ENCODE assay signal across 9 cellular contexts in genomic region chr1:26864610-26865480, GRCh38. TPM values are rescaled to one million over a fixed set of nuclear protein-coding genes. Genes with fewer than 3 reads are reported as not detected.
DNase-seq lines count a peak whose midpoint lies in the region; ATAC-seq and TF ChIP-seq lines count a peak whose summit lies in the region.
"Had no signal": no experiment of that assay in that cellular context is flagged by ENCODE, and none has a peak within 500 bp of the region (broad histone marks: within the 10 kb centered on the region; RNA-seq: fewer than 3 reads in every experiment).

No MANE protein-coding gene starts in this region.

- no peaks in the 10 kb centered on the region for H3K9me3 Mint-ChIP-seq in activated B cell treated with CpG ODN at 0.5 μM for 24 hours
- peaks cover 0 to 2% (median 0%) of the 10 kb centered on the region in 6 donors for H3K9me3 Mint-ChIP-seq in immature natural killer cell

- H3K4me3 Mint-ChIP-seq in activated B cell treated with CpG ODN at 0.5 μM for 24 hours (peak overlapping the region; percentile 92), immature natural killer cell (peak overlapping the region; percentile 90 to 100 (median 95))

- POLR2A ChIA-PET in activated B cell treated with CpG ODN at 0.5 μM for 24 hours (lab: Charles Lee) = interaction anchor here (0.5 to 3.6 kb wide), 36 partner anchors 8 to 1642 kb away, joined by 3 to 64 read pairs (median 6); partner anchors contain the start of genes GPATCH3, GPN2, PIGV and PPP1R8

- peak; percentile 93 for ATAC-seq in GM19023 (IDR thresholded peaks at IDR 0.05; ENCODE audit: unreplicated experiment)
- peak; percentile 92 for ATAC-seq in HG03196 (IDR thresholded peaks at IDR 0.05; ENCODE audit: unreplicated experiment)
- ATAC-seq in activated B cell treated with CpG ODN at 0.5 μM for 24 hours (ENCODE audit: low read depth) = peak; percentile 94

- peaks cover 23% of the 10 kb centered on the region for H3K4me1 Mint-ChIP-seq in activated B cell treated with CpG ODN at 0.5 μM for 24 hours
- peaks cover 14 to 21% of the 10 kb centered on the region in 2 donors for H3K4me1 Mint-ChIP-seq in immature natural killer cell

- CTCF ChIA-PET in activated B cell treated with CpG ODN at 0.5 μM for 24 hours (lab: Charles Lee) = interaction anchor here (0.7 to 3.9 kb wide), 9 partner anchors 9 to 187 kb away, joined by 3 to 15 read pairs (median 7); partner anchors contain the start of genes GPATCH3 and PIGV

- H3K36me3 Mint-ChIP-seq in activated B cell treated with CpG ODN at 0.5 μM for 24 hours (ENCODE audit: low read depth) (peaks cover 4% of the 10 kb centered on the region), immature natural killer cell (no peaks in the 10 kb centered on the region)

- TF ChIP-seq CTCF in AG09319 (IDR thresholded peaks at IDR 0.05; ENCODE audit: low read depth, low read length) (no peak; the same call in none of the 2 replicates), activated B cell treated with CpG ODN at 0.5 μM for 24 hours (IDR thresholded peaks at IDR 0.05) (no peak)

- no peaks in the 10 kb centered on the region for H3K27me3 Mint-ChIP-seq in activated B cell treated with CpG ODN at 0.5 μM for 24 hours
- H3K27me3 Mint-ChIP-seq in immature natural killer cell (ENCODE audit: low read depth in 3 of 3) = peaks cover 2 to 6% (median 5%) of the 10 kb centered on the region in 3 donors

- intact Hi-C loops in activated B cell treated with CpG ODN at 0.5 μM for 24 hours (cut with micrococcal nuclease) = loop anchor here (1.0 to 5.0 kb wide), 9 partner anchors 12 to 433 kb away; partner anchors contain the start of genes ARID1A, DHDDS, GPN2 and NUDC

- peak; percentile 97 for DNase-seq in AG09319 (ENCODE audit: extremely low read depth, low read depth)
- peak; percentile 98 for DNase-seq in NCI-H226
- DNase-seq in activated B cell treated with CpG ODN at 0.5 μM for 24 hours = peak; percentile 93
- peak; percentile 48 to 98 (median 94) for DNase-seq in caudate nucleus (lab: John Stamatoyannopoulos, UW)
- peak; percentile 96 to 97 (median 96) for DNase-seq in immature natural killer cell
- peak; percentile 97 for DNase-seq in smooth muscle cell of the brain vasculature (ENCODE audit: low read depth, low spot score)

- peak overlapping the region; percentile 87 for H3K27ac ChIP-seq in caudate nucleus (ENCODE audit: low read depth, low read length)

- peak overlapping the region; percentile 98 for H3K27ac Mint-ChIP-seq in activated B cell treated with CpG ODN at 0.5 μM for 24 hours
- peak overlapping the region; percentile 88 to 96 (median 90) for H3K27ac Mint-ChIP-seq in immature natural killer cell

RNA-seq across cellular contexts. Expression of gene SFN, which starts 1.9 kb away (rescaled TPM):
- total RNA-seq in activated B cell treated with CpG ODN at 0.5 μM for 24 hours = 0.22 and 0.29 TPM in 2 replicates
- polyA plus RNA-seq in immature natural killer cell = not detected

RNA-seq across cellular contexts. Expression of gene GPN2, which starts 25.2 kb away (rescaled TPM):
- 42.6 and 48.6 TPM in 2 replicates for total RNA-seq in activated B cell treated with CpG ODN at 0.5 μM for 24 hours
- 10 to 100 TPM in 2 of 3 donors, 1 to 10 TPM in 1; 8.3 to 22.1 (median 10.0) TPM for polyA plus RNA-seq in immature natural killer cell

RNA-seq across cellular contexts. Expression of gene GPATCH3, which starts 35.4 kb away (rescaled TPM):
- 24.0 and 26.0 TPM in 2 replicates for total RNA-seq in activated B cell treated with CpG ODN at 0.5 μM for 24 hours
- 10 to 100 TPM; 10.4 to 17.3 (median 15.1) TPM for polyA plus RNA-seq in immature natural killer cell

RNA-seq across cellular contexts. Expression of gene ZDHHC18, which starts 38.4 kb away (rescaled TPM):
- total RNA-seq in activated B cell treated with CpG ODN at 0.5 μM for 24 hours = 27.1 and 30.3 TPM in 2 replicates
- polyA plus RNA-seq in immature natural killer cell = 1 to 10 TPM; 7.3 to 8.8 (median 7.8) TPM

RNA-seq across cellular contexts. Expression of gene NR0B2, which starts 48.9 kb away (rescaled TPM):
- not detected in 2 replicates for total RNA-seq in activated B cell treated with CpG ODN at 0.5 μM for 24 hours
- not detected for polyA plus RNA-seq in immature natural killer cell
- total RNA-seq: activated CD8-positive, alpha-beta memory T cell treated with anti-CD3 and anti-CD28 coated beads for 36 hours had no signal

Comparison
In these comparisons a context has a peak if more than half of its experiments do, and no peak if none do; other contexts are left out.
1. Peak in every context shown above with its lines: DNase-seq, ATAC-seq and H3K27ac ChIP-seq.